In the genomic region with DNA sequence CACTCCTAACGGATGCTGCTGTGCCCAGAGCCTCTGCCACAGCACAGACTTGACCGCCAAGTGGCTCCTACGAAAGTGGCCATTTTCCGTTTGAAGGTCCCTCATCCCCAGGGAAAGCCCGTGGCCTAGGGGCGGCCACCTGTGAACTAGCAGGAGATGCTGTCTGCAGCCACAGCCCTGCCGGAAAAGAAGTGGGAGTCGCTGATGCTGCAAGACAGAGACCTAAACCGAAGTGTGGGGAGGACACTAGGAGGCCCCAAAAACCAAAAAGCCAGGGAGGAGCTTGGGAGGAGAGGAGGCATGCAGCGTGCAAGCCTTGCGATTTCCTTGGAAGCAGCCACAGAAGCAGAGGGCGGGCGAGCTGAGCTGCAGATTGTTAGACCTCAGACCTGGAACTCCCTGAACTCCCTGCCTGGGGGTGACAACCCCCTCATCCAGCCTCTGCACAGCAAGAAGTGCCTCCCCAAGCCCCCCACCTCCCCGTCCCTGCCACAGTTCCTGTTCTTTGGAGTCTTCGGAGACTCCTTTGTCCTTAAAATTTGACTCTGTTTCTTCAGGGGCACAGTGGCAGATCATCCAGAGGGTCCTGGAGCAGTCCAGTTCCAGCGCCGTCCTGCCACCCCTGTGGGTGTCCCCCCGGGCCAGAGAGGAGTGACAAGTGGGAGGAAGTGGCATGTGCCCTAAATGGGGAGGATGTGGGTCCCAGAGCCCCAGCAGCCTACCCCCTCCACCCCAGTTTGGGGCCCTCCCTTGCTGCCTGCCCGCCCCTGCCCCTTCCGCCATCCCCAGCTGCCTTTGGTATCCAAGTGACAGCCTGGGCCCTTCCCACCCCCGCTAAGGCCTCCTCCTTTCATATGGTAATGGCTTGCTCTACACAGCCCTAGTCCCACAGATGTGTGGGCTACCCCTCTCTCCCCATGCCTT, we compare ENCODE assay signal across 2 cellular contexts.
TF ChIP-seq lines count a peak whose summit lies in the region.

No MANE protein-coding gene starts in this region.

TF ChIP-seq in SK-N-SH treated with all-trans-retinoic acid at 6 μM for 48 hours, 23 proteins besides CTCF, POLR2A, EP300 and RAD21 (continued from another document):
- TF ChIP-seq TSHZ2 (CRISPR knock-in tag; IDR thresholded peaks at IDR 0.05) = no peak
- no peak for TF ChIP-seq ZFP30 (CRISPR knock-in tag; IDR thresholded peaks at IDR 0.05)
- no peak for TF ChIP-seq ZC3H10 (CRISPR knock-in tag; IDR thresholded peaks at IDR 0.05)
- TF ChIP-seq ESRRG (CRISPR knock-in tag; IDR thresholded peaks at IDR 0.05) = no peak
- no peak for TF ChIP-seq PATZ1 (CRISPR knock-in tag; IDR thresholded peaks at IDR 0.05; ENCODE audit: borderline replicate concordance)
- TF ChIP-seq BACH2 (CRISPR knock-in tag; IDR thresholded peaks at IDR 0.05; ENCODE audit: borderline replicate concordance) = no peak
- TF ChIP-seq CSDC2 (CRISPR knock-in tag; IDR thresholded peaks at IDR 0.05) = no peak
TF ChIP-seq in SK-N-SH treated with all-trans-retinoic acid at 6 μM for 48 hours: peak in this region for 0.

TF ChIP-seq in SK-N-SH, 30 proteins besides CTCF, POLR2A, EP300 and RAD21 (continued from another document):
- TF ChIP-seq, protein P1, sequence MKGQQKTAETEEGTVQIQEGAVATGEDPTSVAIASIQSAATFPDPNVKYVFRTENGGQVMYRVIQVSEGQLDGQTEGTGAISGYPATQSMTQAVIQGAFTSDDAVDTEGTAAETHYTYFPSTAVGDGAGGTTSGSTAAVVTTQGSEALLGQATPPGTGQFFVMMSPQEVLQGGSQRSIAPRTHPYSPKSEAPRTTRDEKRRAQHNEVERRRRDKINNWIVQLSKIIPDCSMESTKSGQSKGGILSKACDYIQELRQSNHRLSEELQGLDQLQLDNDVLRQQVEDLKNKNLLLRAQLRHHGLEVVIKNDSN (IDR thresholded peaks at IDR 0.05; ENCODE audit: borderline replicate concordance, low read depth) = no peak
- TF ChIP-seq PBX3 (IDR thresholded peaks at IDR 0.05) = no peak
- TF ChIP-seq REST (IDR thresholded peaks at IDR 0.05; ENCODE audit: low read depth, low read length) = no peak
